In genomic region chr1:214259353-214259982, GRCh38 we compare ENCODE assay signal across 14 cellular contexts. TPM values are rescaled to one million over a fixed set of nuclear protein-coding genes. Genes with fewer than 3 reads are reported as not detected.
DNase-seq lines count a peak whose midpoint lies in the region; ATAC-seq, FAIRE-seq and TF ChIP-seq lines count a peak whose summit lies in the region.
"Had no signal": no experiment of that assay in that cellular context is flagged by ENCODE, and none has a peak within 500 bp of the region (broad histone marks: within the 10 kb centered on the region; RNA-seq: fewer than 3 reads in every experiment).

No MANE protein-coding gene starts in this region.

- no peak; the same call in 1 of the 2 replicates for TF ChIP-seq CTCF in KMS-11 (conservative IDR thresholded peaks at IDR 0.05; ENCODE audit: low read depth, low read length)
- no peak for TF ChIP-seq CTCF in GM12878 (IDR thresholded peaks at IDR 0.05 in 2 of 3, conservative IDR thresholded peaks at IDR 0.05 in 1 of 3; ENCODE audit: control insufficient read depth in 2 of 3, extremely low read depth in 1 of 3, insufficient read depth in 1 of 3, low read depth in 3 of 3, low read length in 3 of 3)

- H3K27ac ChIP-seq in KMS-11 (peak overlapping the region; percentile 2; the same call in 1 of the 2 replicates), GM12878 (ENCODE audit: control insufficient read depth, insufficient read depth) (no peak overlapping the region), right cardiac atrium (ENCODE audit: low read length) (no peak overlapping the region)
- H3K27ac ChIP-seq: C4-2B, thoracic aorta had no signal

- H3K4me2 ChIP-seq in KMS-11 (peak overlapping the region; percentile 12; the same call in 1 of the 2 replicates), GM12878 (ENCODE audit: control insufficient read depth, insufficient read depth) (no peak overlapping the region)

- POLR2A ChIA-PET in GM12878 (lab: Charles Lee), result interaction anchor here (0.8 kb wide), 1 partner anchor 68 kb away, joined by 3 read pairs; no protein-coding TSS in a partner anchor

- no peaks in the 10 kb centered on the region for H4K20me1 ChIP-seq in KMS-11 (ENCODE audit: insufficient read depth)
- H4K20me1 ChIP-seq in GM12878 (ENCODE audit: control insufficient read depth, insufficient read depth), result no peaks in the 10 kb centered on the region

- peak; percentile 56 for FAIRE-seq in GM12878 (lab: Jason Lieb, UNC)
- FAIRE-seq: endometrium had no signal

- ATAC-seq in GM19351 (IDR thresholded peaks at IDR 0.05; ENCODE audit: unreplicated experiment) (peak; percentile 44), GM12878 (peak; percentile 21), right cardiac atrium (no peak)

- intact Hi-C loops in GM12878 (cut with micrococcal nuclease; ENCODE audit: unreplicated experiment) (no loop called here), right cardiac atrium (cut with DNase I) (no loop called here)

- no peak for TF ChIP-seq EP300 in GM12878 (IDR thresholded peaks at IDR 0.05; ENCODE audit: borderline replicate concordance in 1 of 2, control insufficient read depth in 1 of 2, low read depth in 2 of 2, low read length in 2 of 2)

- H2AFZ ChIP-seq in KMS-11 (ENCODE audit: low read depth) (no peak overlapping the region; the same call in 1 of the 2 replicates), GM12878 (ENCODE audit: control insufficient read depth, low read depth, low read length) (no peak overlapping the region)

- DNase-seq in A172 (ENCODE audit: low spot score) (peak; percentile 19), GM12878 (ENCODE audit: low read depth, low spot score) (no peak), T-helper 9 cell (no peak), NCI-H446 treated with DMSO at 0.1 percent for 48 hours (lab: John Stamatoyannopoulos, UW) (no peak), right cardiac atrium (no peak), NCI-H1048 (lab: John Stamatoyannopoulos, UW) (no peak)
- DNase-seq: activated naive CD4-positive, alpha-beta T cell treated with anti-CD3 and anti-CD28 coated beads, Interleukin-2, amount 50 U/mL, for 16 hours; NCI-H82; stimulated activated CD4-positive, alpha-beta T cell treated with anti-CD3 and anti-CD28 coated beads, Interleukin-4, amount 100 ng/mL, for 1 hour had no signal

- H3K27me3 ChIP-seq in KMS-11 (ENCODE audit: insufficient read depth, low read depth) (no peaks in the 10 kb centered on the region), GM12878 (replicated peaks in 1 of 2; ENCODE audit: control insufficient read depth in 2 of 2, insufficient read depth in 2 of 2, low read length in 1 of 2) (peaks cover 2 to 6% of the 10 kb centered on the region in 2 experiments; a peak in 1 of 4 replicates), right cardiac atrium (ENCODE audit: control insufficient read depth, insufficient read depth) (no peaks in the 10 kb centered on the region)

- no peak for TF ChIP-seq POLR2A in GM12878 (IDR thresholded peaks at IDR 0.05; ENCODE audit: low read depth, low read length)

- H3K79me2 ChIP-seq in KMS-11 (ENCODE audit: insufficient read depth, low read depth) (no peaks in the 10 kb centered on the region), GM12878 (ENCODE audit: control insufficient read depth, insufficient read depth, low read length) (no peaks in the 10 kb centered on the region)

- no peak overlapping the region for H3K9ac ChIP-seq in KMS-11
- no peak overlapping the region for H3K9ac ChIP-seq in GM12878 (ENCODE audit: control insufficient read depth, insufficient read depth, low read length)

- SMC1A ChIA-PET in GM12878 (lab: Charles Lee; ENCODE audit: uncharacterized antibody, unreplicated experiment), result interaction anchor here (2.0 to 14.0 kb wide), 5 partner anchors 12 to 88 kb away, joined by 5 to 323 read pairs (median 18); no protein-coding TSS in a partner anchor

- no peaks in the 10 kb centered on the region for H3K9me3 ChIP-seq in GM12878 (replicated peaks; ENCODE audit: control insufficient read depth, insufficient read depth, low read length)
- H3K9me3 ChIP-seq in right cardiac atrium (ENCODE audit: control insufficient read depth, low read length), result no peaks in the 10 kb centered on the region

- no peak for TF ChIP-seq RAD21 in GM12878 (IDR thresholded peaks at IDR 0.05; ENCODE audit: insufficient read depth, low read depth, low read length)

- CTCF ChIA-PET in GM12878 (lab: Yijun Ruan, JAX), result interaction anchor here (1.0 to 9.2 kb wide), 9 partner anchors 17 to 378 kb away, joined by 3 to 576 read pairs (median 15); no protein-coding TSS in a partner anchor

- no peak overlapping the region for H3K4me3 ChIP-seq in KMS-11 (IDR thresholded peaks at IDR 0.05; ENCODE audit: insufficient read depth, low read depth, low read length)
- H3K4me3 ChIP-seq in GM12878, result no peak overlapping the region
- no peak overlapping the region for H3K4me3 ChIP-seq in right cardiac atrium (ENCODE audit: low read length)
- H3K4me3 ChIP-seq: thoracic aorta had no signal

- no peaks in the 10 kb centered on the region for H3K36me3 ChIP-seq in KMS-11 (ENCODE audit: insufficient read depth)
- no peaks in the 10 kb centered on the region for H3K36me3 ChIP-seq in GM12878 (ENCODE audit: control insufficient read depth in 2 of 2, insufficient read depth in 2 of 2, low read length in 1 of 2)
- H3K36me3 ChIP-seq: thoracic aorta had no signal

- WGBS in GM12878 (ENCODE audit: insufficient coverage, insufficient replicate concordance, low lambda C conversion rate, missing lambda C conversion rate), result 0% methylated on average over 2 of the region's 2 CpGs
- WGBS in right cardiac atrium, result 64% methylated on average over 2 of the region's 2 CpGs

- in situ Hi-C loops in GM12878 (cut with MboI), result no loop called here

- RAD21 ChIA-PET in GM12878 (lab: Charles Lee; ENCODE audit: unreplicated experiment), result interaction anchor here (0.7 to 6.3 kb wide), 3 partner anchors 47 to 69 kb away, joined by 3 to 175 read pairs (median 4); no protein-coding TSS in a partner anchor

- no TSS peak for BruUV-seq in GM12878 (replicated peaks; lab: Mats Ljungman, UMichigan)

- H3K4me1 ChIP-seq in KMS-11 (ENCODE audit: low read depth, poor library complexity, severe bottlenecking) (peaks cover 31% of the 10 kb centered on the region), GM12878 (ENCODE audit: control insufficient read depth, insufficient read depth, low read length) (no peaks in the 10 kb centered on the region), right cardiac atrium (ENCODE audit: control insufficient read depth, insufficient read depth, low read length) (no peaks in the 10 kb centered on the region)

TF ChIP-seq in GM12878, 131 proteins besides CTCF, POLR2A, EP300 and RAD21 (continues in another document):
- TF ChIP-seq CREM (IDR thresholded peaks at IDR 0.05; ENCODE audit: low read depth), result peak; percentile 18; the same call in 1 of the 2 replicates
- peak; percentile 34; the same call in 1 of the 2 replicates for TF ChIP-seq ATF2 (IDR thresholded peaks at IDR 0.05; ENCODE audit: low read length)
- no peak for TF ChIP-seq E2F4 (IDR thresholded peaks at IDR 0.05; ENCODE audit: low read depth, low read length)
- TF ChIP-seq CREB1 (IDR thresholded peaks at IDR 0.05; ENCODE audit: low read depth), result peak; percentile 46; the same call in 1 of the 2 replicates
- TF ChIP-seq NFYA (IDR thresholded peaks at IDR 0.05; ENCODE audit: borderline replicate concordance, low read depth, low read length), result no peak
- TF ChIP-seq EED (IDR thresholded peaks at IDR 0.05; ENCODE audit: low read depth), result peak; percentile 49
- TF ChIP-seq TARDBP (IDR thresholded peaks at IDR 0.05; ENCODE audit: borderline replicate concordance), result no peak
- no peak for TF ChIP-seq FOXK2 (IDR thresholded peaks at IDR 0.05)
- peak; percentile 54; the same call in 1 of the 2 replicates for TF ChIP-seq JUNB (IDR thresholded peaks at IDR 0.05)
- TF ChIP-seq LARP7 (IDR thresholded peaks at IDR 0.05), result no peak

RNA-seq across cellular contexts. Expression of gene SMYD2, which starts 21.5 kb away (rescaled TPM):
- total RNA-seq in A172 (2014; rRNA removed; shearing (Covaris generic)), result 77.2 and 81.1 TPM in 2 replicates
- 29.8 and 32.3 TPM in 2 replicates for total RNA-seq in GM12878 (2013; cell fraction: nucleolus; rRNA removed)
- total RNA-seq in GM12878 (2014; rRNA removed), result 26.0 and 27.8 TPM in 2 replicates
- total RNA-seq in GM12878 (2014; rRNA removed; fragmentation: Illumina TruSeq; extraction: Trizol), result 26.1 and 26.9 TPM in 2 replicates
- 19.5 and 21.7 TPM in 2 replicates for total RNA-seq in GM12878 (2021)
- 14.0 TPM for polyA plus RNA-seq in GM12878 (2011; ENCODE audit: low read depth)
- polyA plus RNA-seq in GM12878 (2011; rRNA removed), result 55.7 and 78.1 TPM in 2 replicates
- 31.5 and 32.3 TPM in 2 replicates for polyA plus RNA-seq in GM12878 (2011; cell fraction: cytosol; rRNA removed)
- 48.8 and 56.5 TPM in 2 replicates for polyA plus RNA-seq in GM12878 (2011; cell fraction: nucleus; rRNA removed)
- polyA plus RNA-seq in GM12878 (2012), result 19.4 and 20.6 TPM in 2 replicates
- 30.1 and 33.8 TPM in 2 replicates for polyA plus RNA-seq in GM12878 (2014; fragmentation: Illumina TruSeq; extraction: Trizol)
- 10 to 100 TPM in 1 of 2 experiments, 1 to 10 TPM in 1; 8.3 to 17.0 TPM for polyA plus RNA-seq in GM12878 (2014; fragmentation: Nextera tagmentation; extraction: Ambion mirVana)
- polyA plus RNA-seq in GM12878 (2014; rRNA removed), result 23.8 and 25.0 TPM in 2 replicates
- polyA plus RNA-seq in GM12878 (2016; fragmentation: Nextera tagmentation; extraction: Ambion mirVana), result 10 to 100 TPM; 34.5 to 36.1 TPM
- 25.4 and 32.8 TPM in 2 replicates for polyA minus RNA-seq in GM12878 (2011; rRNA and poly(A)+ RNA removed)
- 7.5 and 13.1 TPM in 2 replicates for polyA minus RNA-seq in GM12878 (2011; cell fraction: cytosol; rRNA and poly(A)+ RNA removed)
- polyA minus RNA-seq in GM12878 (2011; cell fraction: nucleus; rRNA and poly(A)+ RNA removed), result 12.1 and 14.7 TPM in 2 replicates
- 10 to 100 TPM in 3 of 4 donors, 1 to 10 TPM in 1; 8.8 to 26.5 (median 17.6) TPM for total RNA-seq in right cardiac atrium
- polyA plus RNA-seq in right cardiac atrium, result 34.6 TPM

Comparison
In these comparisons a context has a peak if more than half of its experiments do, and no peak if none do; other contexts are left out.
1. ATAC-seq: peak in GM19351 (single experiment) and GM12878 (single experiment); none in right cardiac atrium (0 of 2).